1 cellular context compared by ENCODE assay signal in the genomic region with DNA sequence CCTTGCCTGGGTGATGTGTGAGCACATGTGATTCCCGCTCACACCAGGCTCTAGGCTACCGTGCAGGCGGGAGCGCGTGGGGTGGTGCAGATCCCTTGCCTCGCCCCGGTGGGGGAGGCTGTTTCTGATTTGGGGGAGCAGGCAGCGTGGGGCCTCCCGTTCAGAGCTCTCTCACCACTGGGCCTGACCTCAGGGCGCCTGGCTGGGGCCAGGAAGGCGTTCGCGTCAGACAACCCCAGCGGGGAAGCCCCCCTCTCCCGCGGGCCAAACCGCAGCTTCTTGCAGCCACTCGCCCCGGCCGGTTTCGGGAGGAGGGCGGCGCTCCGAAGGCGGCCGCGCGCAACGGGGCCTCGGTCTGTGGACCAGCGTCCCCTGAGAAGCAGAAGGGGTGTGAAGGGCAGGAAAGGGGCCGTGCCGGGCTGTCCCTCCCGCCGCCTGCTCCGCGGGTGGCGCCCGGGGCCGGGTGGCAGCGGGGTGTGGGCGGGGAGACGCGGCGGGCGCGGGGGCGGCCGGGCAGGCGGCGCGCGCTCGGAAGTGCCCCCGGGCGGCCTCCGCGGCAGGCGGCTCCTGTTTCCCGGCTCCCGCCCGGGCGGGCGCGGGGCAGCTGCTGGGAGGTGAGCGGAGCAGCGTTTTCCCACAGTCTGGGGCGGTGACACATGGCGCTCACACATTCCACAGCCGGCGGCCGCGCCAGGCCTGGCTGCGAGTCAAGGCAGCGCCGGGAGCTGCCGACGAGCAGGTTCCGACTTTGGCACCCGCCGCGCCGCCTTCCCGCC.
TF ChIP-seq lines count a peak whose summit lies in the region.

No MANE protein-coding gene starts in this region.

TF ChIP-seq in WTC11, 78 proteins besides CTCF, POLR2A, EP300 and RAD21 (continued from another document and continues in another):
- TF ChIP-seq ZNF532 (CRISPR knock-in tag; IDR thresholded peaks at IDR 0.05; ENCODE audit: borderline replicate concordance), result no peak
- no peak for TF ChIP-seq ERG (CRISPR knock-in tag; IDR thresholded peaks at IDR 0.05)
- TF ChIP-seq, protein P1, sequence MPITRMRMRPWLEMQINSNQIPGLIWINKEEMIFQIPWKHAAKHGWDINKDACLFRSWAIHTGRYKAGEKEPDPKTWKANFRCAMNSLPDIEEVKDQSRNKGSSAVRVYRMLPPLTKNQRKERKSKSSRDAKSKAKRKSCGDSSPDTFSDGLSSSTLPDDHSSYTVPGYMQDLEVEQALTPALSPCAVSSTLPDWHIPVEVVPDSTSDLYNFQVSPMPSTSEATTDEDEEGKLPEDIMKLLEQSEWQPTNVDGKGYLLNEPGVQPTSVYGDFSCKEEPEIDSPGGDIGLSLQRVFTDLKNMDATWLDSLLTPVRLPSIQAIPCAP (CRISPR knock-in tag; IDR thresholded peaks at IDR 0.05), result peak; percentile 95
- no peak for TF ChIP-seq ZNF138 (CRISPR knock-in tag; conservative IDR thresholded peaks at IDR 0.05)
- TF ChIP-seq, protein P2, sequence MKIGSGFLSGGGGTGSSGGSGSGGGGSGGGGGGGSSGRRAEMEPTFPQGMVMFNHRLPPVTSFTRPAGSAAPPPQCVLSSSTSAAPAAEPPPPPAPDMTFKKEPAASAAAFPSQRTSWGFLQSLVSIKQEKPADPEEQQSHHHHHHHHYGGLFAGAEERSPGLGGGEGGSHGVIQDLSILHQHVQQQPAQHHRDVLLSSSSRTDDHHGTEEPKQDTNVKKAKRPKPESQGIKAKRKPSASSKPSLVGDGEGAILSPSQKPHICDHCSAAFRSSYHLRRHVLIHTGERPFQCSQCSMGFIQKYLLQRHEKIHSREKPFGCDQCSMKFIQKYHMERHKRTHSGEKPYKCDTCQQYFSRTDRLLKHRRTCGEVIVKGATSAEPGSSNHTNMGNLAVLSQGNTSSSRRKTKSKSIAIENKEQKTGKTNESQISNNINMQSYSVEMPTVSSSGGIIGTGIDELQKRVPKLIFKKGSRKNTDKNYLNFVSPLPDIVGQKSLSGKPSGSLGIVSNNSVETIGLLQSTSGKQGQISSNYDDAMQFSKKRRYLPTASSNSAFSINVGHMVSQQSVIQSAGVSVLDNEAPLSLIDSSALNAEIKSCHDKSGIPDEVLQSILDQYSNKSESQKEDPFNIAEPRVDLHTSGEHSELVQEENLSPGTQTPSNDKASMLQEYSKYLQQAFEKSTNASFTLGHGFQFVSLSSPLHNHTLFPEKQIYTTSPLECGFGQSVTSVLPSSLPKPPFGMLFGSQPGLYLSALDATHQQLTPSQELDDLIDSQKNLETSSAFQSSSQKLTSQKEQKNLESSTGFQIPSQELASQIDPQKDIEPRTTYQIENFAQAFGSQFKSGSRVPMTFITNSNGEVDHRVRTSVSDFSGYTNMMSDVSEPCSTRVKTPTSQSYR (CRISPR knock-in tag; IDR thresholded peaks at IDR 0.05), result no peak
- TF ChIP-seq, protein P3, sequence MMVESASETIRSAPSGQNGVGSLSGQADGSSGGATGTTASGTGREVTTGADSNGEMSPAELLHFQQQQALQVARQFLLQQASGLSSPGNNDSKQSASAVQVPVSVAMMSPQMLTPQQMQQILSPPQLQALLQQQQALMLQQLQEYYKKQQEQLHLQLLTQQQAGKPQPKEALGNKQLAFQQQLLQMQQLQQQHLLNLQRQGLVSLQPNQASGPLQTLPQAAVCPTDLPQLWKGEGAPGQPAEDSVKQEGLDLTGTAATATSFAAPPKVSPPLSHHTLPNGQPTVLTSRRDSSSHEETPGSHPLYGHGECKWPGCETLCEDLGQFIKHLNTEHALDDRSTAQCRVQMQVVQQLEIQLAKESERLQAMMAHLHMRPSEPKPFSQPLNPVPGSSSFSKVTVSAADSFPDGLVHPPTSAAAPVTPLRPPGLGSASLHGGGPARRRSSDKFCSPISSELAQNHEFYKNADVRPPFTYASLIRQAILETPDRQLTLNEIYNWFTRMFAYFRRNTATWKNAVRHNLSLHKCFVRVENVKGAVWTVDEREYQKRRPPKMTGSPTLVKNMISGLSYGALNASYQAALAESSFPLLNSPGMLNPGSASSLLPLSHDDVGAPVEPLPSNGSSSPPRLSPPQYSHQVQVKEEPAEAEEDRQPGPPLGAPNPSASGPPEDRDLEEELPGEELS (CRISPR knock-in tag; IDR thresholded peaks at IDR 0.05), result peak; percentile 93; the same call in 1 of the 2 replicates
- no peak for TF ChIP-seq OVOL2 (CRISPR knock-in tag; IDR thresholded peaks at IDR 0.05; ENCODE audit: borderline replicate concordance)
- no peak for TF ChIP-seq ZBTB43 (CRISPR knock-in tag; IDR thresholded peaks at IDR 0.05)
- TF ChIP-seq TEAD1 (CRISPR knock-in tag; IDR thresholded peaks at IDR 0.05), result peak; percentile 93
- TF ChIP-seq SMAD4 (CRISPR knock-in tag; IDR thresholded peaks at IDR 0.05), result 0 out of 2 replicates have a peak, but pooled peaks have one; percentile 24
- TF ChIP-seq, protein P4, sequence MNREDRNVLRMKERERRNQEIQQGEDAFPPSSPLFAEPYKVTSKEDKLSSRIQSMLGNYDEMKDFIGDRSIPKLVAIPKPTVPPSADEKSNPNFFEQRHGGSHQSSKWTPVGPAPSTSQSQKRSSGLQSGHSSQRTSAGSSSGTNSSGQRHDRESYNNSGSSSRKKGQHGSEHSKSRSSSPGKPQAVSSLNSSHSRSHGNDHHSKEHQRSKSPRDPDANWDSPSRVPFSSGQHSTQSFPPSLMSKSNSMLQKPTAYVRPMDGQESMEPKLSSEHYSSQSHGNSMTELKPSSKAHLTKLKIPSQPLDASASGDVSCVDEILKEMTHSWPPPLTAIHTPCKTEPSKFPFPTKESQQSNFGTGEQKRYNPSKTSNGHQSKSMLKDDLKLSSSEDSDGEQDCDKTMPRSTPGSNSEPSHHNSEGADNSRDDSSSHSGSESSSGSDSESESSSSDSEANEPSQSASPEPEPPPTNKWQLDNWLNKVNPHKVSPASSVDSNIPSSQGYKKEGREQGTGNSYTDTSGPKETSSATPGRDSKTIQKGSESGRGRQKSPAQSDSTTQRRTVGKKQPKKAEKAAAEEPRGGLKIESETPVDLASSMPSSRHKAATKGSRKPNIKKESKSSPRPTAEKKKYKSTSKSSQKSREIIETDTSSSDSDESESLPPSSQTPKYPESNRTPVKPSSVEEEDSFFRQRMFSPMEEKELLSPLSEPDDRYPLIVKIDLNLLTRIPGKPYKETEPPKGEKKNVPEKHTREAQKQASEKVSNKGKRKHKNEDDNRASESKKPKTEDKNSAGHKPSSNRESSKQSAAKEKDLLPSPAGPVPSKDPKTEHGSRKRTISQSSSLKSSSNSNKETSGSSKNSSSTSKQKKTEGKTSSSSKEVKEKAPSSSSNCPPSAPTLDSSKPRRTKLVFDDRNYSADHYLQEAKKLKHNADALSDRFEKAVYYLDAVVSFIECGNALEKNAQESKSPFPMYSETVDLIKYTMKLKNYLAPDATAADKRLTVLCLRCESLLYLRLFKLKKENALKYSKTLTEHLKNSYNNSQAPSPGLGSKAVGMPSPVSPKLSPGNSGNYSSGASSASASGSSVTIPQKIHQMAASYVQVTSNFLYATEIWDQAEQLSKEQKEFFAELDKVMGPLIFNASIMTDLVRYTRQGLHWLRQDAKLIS (CRISPR knock-in tag; IDR thresholded peaks at IDR 0.05; ENCODE audit: borderline replicate concordance), result no peak
- TF ChIP-seq NFATC4 (CRISPR knock-in tag; IDR thresholded peaks at IDR 0.05), result no peak
- no peak for TF ChIP-seq SOX15 (CRISPR knock-in tag; IDR thresholded peaks at IDR 0.05)
- TF ChIP-seq ATF1 (CRISPR knock-in tag; IDR thresholded peaks at IDR 0.05), result no peak
- 0 out of 2 replicates have a peak, but pooled peaks have one; percentile 10 for TF ChIP-seq NFYB (CRISPR knock-in tag; conservative IDR thresholded peaks at IDR 0.05; ENCODE audit: low read depth)
- TF ChIP-seq ZNF219 (CRISPR knock-in tag; IDR thresholded peaks at IDR 0.05; ENCODE audit: borderline replicate concordance), result no peak
- TF ChIP-seq ZNF671 (CRISPR knock-in tag; IDR thresholded peaks at IDR 0.05), result no peak
- no peak for TF ChIP-seq ZNF396 (CRISPR knock-in tag; IDR thresholded peaks at IDR 0.05; ENCODE audit: borderline replicate concordance)
- no peak for TF ChIP-seq CREM (CRISPR knock-in tag; IDR thresholded peaks at IDR 0.05)
- TF ChIP-seq, protein P5, sequence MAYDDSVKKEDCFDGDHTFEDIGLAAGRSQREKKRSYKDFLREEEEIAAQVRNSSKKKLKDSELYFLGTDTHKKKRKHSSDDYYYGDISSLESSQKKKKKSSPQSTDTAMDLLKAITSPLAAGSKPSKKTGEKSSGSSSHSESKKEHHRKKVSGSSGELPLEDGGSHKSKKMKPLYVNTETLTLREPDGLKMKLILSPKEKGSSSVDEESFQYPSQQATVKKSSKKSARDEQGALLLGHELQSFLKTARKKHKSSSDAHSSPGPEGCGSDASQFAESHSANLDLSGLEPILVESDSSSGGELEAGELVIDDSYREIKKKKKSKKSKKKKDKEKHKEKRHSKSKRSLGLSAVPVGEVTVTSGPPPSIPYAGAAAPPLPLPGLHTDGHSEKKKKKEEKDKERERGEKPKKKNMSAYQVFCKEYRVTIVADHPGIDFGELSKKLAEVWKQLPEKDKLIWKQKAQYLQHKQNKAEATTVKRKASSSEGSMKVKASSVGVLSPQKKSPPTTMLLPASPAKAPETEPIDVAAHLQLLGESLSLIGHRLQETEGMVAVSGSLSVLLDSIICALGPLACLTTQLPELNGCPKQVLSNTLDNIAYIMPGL (CRISPR knock-in tag; IDR thresholded peaks at IDR 0.05), result no peak; the same call in 1 of the 2 replicates
- peak; percentile 98 for TF ChIP-seq FOXP1 (CRISPR knock-in tag; IDR thresholded peaks at IDR 0.05; ENCODE audit: borderline replicate concordance)
- TF ChIP-seq CREB1 (CRISPR knock-in tag; IDR thresholded peaks at IDR 0.05), result peak; percentile 86
- TF ChIP-seq, protein P6, sequence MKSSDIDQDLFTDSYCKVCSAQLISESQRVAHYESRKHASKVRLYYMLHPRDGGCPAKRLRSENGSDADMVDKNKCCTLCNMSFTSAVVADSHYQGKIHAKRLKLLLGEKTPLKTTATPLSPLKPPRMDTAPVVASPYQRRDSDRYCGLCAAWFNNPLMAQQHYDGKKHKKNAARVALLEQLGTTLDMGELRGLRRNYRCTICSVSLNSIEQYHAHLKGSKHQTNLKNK (CRISPR knock-in tag; IDR thresholded peaks at IDR 0.05), result no peak
- TF ChIP-seq, protein P7, sequence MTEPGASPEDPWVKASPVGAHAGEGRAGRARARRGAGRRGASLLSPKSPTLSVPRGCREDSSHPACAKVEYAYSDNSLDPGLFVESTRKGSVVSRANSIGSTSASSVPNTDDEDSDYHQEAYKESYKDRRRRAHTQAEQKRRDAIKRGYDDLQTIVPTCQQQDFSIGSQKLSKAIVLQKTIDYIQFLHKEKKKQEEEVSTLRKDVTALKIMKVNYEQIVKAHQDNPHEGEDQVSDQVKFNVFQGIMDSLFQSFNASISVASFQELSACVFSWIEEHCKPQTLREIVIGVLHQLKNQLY (CRISPR knock-in tag; IDR thresholded peaks at IDR 0.05), result no peak
- 0 out of 2 replicates have a peak, but pooled peaks have one; percentile 51 for TF ChIP-seq NR3C1 (CRISPR knock-in tag; conservative IDR thresholded peaks at IDR 0.05; ENCODE audit: low read depth)
- TF ChIP-seq JUN (CRISPR knock-in tag; IDR thresholded peaks at IDR 0.05), result peak; percentile 74; the same call in 1 of the 2 replicates
- TF ChIP-seq FOXJ3 (CRISPR knock-in tag; IDR thresholded peaks at IDR 0.05; ENCODE audit: borderline replicate concordance), result no peak
- TF ChIP-seq, protein P8, sequence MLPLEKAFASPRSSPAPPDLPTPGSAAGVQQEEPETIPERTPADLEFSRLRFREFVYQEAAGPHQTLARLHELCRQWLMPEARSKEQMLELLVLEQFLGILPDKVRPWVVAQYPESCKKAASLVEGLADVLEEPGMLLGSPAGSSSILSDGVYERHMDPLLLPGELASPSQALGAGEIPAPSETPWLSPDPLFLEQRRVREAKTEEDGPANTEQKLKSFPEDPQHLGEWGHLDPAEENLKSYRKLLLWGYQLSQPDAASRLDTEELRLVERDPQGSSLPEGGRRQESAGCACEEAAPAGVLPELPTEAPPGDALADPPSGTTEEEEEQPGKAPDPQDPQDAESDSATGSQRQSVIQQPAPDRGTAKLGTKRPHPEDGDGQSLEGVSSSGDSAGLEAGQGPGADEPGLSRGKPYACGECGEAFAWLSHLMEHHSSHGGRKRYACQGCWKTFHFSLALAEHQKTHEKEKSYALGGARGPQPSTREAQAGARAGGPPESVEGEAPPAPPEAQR (CRISPR knock-in tag; IDR thresholded peaks at IDR 0.05), result no peak
- TF ChIP-seq GTF2I (CRISPR knock-in tag; conservative IDR thresholded peaks at IDR 0.05), result no peak
- peak; percentile 74 for TF ChIP-seq GABPB1 (CRISPR knock-in tag; IDR thresholded peaks at IDR 0.05)
